1 cellular context compared by ENCODE assay signal in the genomic region with DNA sequence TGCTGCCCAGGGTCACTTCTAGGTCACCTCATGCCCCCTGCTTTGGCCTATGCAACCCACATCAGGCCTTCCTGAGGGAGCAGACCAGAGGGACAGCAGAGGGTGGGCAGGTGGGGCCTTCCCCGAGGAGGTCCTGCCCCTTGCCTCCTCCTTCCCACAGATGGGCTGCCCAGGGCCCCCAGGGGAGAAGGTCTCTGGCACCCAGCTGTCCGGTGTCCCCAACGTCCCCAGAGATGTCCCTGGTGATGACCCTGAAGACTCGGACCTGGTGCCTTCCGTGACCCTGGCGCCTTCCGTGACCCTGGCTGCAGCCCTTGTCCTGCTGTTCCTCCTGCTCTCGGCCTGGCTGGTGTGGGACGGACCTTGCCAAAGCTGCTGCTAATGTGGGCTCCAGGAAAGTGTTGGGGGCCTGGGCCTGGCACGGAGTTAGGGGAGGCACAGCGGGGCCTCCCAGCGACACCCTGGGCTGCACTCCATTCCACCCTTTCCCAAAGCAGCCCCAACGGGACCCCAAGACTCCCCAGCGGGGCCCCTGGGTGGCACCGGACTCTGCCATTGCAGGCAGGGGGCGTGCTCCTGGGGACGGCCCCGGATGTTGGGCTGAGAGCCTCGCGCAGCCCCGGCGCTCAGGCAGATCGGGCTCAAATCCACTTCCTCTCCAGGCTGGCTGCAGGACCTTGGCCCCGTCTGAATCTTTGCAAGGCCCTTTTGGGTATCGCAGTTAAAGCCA.
TF ChIP-seq lines count a peak whose summit lies in the region.

No MANE protein-coding gene starts in this region.

TF ChIP-seq in WTC11, 78 proteins besides CTCF, POLR2A, EP300 and RAD21 (continued from another document):
- TF ChIP-seq, protein P1, sequence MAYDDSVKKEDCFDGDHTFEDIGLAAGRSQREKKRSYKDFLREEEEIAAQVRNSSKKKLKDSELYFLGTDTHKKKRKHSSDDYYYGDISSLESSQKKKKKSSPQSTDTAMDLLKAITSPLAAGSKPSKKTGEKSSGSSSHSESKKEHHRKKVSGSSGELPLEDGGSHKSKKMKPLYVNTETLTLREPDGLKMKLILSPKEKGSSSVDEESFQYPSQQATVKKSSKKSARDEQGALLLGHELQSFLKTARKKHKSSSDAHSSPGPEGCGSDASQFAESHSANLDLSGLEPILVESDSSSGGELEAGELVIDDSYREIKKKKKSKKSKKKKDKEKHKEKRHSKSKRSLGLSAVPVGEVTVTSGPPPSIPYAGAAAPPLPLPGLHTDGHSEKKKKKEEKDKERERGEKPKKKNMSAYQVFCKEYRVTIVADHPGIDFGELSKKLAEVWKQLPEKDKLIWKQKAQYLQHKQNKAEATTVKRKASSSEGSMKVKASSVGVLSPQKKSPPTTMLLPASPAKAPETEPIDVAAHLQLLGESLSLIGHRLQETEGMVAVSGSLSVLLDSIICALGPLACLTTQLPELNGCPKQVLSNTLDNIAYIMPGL (CRISPR knock-in tag; IDR thresholded peaks at IDR 0.05), result no peak
- TF ChIP-seq NR1H2 (CRISPR knock-in tag; IDR thresholded peaks at IDR 0.05) (no peak), TEAD1 (CRISPR knock-in tag; IDR thresholded peaks at IDR 0.05) (no peak), PRRX2 (CRISPR knock-in tag; IDR thresholded peaks at IDR 0.05) (no peak), FOXP1 (CRISPR knock-in tag; IDR thresholded peaks at IDR 0.05; ENCODE audit: borderline replicate concordance) (no peak), ZNF219 (CRISPR knock-in tag; IDR thresholded peaks at IDR 0.05; ENCODE audit: borderline replicate concordance) (no peak), ETV6 (CRISPR knock-in tag; IDR thresholded peaks at IDR 0.05) (no peak), MXD4 (CRISPR knock-in tag; IDR thresholded peaks at IDR 0.05; ENCODE audit: borderline replicate concordance) (no peak), NFE2L1 (CRISPR knock-in tag; IDR thresholded peaks at IDR 0.05) (no peak), ELF4 (CRISPR knock-in tag; IDR thresholded peaks at IDR 0.05; ENCODE audit: low read depth) (no peak), TCF7 (CRISPR knock-in tag; IDR thresholded peaks at IDR 0.05; ENCODE audit: low read depth) (no peak)
- TF ChIP-seq, protein P2, sequence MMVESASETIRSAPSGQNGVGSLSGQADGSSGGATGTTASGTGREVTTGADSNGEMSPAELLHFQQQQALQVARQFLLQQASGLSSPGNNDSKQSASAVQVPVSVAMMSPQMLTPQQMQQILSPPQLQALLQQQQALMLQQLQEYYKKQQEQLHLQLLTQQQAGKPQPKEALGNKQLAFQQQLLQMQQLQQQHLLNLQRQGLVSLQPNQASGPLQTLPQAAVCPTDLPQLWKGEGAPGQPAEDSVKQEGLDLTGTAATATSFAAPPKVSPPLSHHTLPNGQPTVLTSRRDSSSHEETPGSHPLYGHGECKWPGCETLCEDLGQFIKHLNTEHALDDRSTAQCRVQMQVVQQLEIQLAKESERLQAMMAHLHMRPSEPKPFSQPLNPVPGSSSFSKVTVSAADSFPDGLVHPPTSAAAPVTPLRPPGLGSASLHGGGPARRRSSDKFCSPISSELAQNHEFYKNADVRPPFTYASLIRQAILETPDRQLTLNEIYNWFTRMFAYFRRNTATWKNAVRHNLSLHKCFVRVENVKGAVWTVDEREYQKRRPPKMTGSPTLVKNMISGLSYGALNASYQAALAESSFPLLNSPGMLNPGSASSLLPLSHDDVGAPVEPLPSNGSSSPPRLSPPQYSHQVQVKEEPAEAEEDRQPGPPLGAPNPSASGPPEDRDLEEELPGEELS (CRISPR knock-in tag; IDR thresholded peaks at IDR 0.05), result no peak
- TF ChIP-seq, protein P3, sequence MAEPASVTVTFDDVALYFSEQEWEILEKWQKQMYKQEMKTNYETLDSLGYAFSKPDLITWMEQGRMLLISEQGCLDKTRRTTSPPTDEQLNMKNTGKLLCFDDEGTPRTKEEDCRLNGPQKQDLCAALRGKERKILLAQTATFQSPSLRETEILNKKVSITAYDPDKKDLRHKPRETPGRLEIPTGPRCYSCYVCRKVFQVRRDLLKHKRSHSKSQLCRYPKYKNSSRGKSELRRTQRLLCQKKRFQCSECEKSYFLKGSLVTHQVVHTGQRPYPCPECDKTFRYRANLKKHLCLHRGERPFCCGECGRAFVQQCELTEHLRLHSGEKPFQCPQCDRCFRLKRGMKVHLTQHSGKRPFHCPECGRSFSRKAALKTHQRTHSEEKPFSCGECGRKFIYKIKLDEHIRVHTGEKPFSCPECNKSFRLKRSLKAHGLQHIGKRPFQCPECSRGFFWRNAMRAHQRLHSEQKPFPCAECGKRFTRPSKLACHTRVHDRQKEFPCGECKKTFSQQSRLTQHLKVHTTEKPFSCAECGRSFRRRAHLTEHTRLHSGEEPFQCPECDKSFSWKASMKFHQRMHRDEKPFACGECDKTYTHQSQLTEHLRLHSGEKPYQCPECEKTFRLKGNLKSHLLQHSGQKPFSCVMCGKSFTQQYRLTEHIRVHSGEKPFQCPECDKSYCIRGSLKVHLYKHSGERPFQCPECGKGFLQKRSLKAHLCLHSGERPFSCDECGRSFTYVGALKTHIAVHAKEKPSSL (CRISPR knock-in tag; conservative IDR thresholded peaks at IDR 0.05), result no peak
